1 cellular context compared by ENCODE assay signal in the genomic region with DNA sequence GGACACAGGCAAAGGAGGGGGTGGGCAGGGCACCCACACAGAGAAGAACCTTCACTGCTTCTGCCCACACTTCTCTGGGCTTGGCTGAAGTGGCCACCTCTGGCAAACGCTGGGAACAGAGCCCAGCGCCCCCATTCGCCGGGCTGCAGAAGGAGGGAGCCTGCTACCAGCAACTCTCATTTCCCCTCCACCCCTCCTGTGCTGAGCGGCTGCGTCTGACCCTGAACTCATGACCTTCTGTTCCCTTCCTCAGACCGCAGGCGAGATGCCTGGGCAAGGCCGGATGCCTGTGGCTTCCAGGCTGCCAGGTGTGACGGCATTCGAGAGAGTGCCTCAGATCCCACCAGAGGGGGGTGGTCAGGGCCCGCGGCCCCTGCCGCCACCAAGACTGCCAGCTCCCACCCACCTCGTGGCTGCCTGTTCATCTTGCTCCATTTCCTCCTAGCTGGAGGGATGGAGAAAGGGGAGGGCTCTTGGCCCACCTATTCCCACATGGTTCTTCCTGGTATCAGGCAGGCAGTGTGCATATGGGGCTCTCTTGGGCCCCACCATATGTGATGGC.
TF ChIP-seq lines count a peak whose summit lies in the region.

No MANE protein-coding gene starts in this region.

TF ChIP-seq in GM12878, 131 proteins besides CTCF, POLR2A, EP300 and RAD21 (continued from another document and continues in another):
- TF ChIP-seq, protein P1, sequence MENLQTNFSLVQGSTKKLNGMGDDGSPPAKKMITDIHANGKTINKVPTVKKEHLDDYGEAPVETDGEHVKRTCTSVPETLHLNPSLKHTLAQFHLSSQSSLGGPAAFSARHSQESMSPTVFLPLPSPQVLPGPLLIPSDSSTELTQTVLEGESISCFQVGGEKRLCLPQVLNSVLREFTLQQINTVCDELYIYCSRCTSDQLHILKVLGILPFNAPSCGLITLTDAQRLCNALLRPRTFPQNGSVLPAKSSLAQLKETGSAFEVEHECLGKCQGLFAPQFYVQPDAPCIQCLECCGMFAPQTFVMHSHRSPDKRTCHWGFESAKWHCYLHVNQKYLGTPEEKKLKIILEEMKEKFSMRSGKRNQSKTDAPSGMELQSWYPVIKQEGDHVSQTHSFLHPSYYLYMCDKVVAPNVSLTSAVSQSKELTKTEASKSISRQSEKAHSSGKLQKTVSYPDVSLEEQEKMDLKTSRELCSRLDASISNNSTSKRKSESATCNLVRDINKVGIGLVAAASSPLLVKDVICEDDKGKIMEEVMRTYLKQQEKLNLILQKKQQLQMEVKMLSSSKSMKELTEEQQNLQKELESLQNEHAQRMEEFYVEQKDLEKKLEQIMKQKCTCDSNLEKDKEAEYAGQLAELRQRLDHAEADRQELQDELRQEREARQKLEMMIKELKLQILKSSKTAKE (IDR thresholded peaks at IDR 0.05; ENCODE audit: low read depth, poor library complexity, severe bottlenecking): peak; percentile 76
- TF ChIP-seq TCF12 (IDR thresholded peaks at IDR 0.05; ENCODE audit: low read depth, low read length): peak; percentile 86
- TF ChIP-seq ZNF622 (IDR thresholded peaks at IDR 0.05): no peak
- TF ChIP-seq, protein P2, sequence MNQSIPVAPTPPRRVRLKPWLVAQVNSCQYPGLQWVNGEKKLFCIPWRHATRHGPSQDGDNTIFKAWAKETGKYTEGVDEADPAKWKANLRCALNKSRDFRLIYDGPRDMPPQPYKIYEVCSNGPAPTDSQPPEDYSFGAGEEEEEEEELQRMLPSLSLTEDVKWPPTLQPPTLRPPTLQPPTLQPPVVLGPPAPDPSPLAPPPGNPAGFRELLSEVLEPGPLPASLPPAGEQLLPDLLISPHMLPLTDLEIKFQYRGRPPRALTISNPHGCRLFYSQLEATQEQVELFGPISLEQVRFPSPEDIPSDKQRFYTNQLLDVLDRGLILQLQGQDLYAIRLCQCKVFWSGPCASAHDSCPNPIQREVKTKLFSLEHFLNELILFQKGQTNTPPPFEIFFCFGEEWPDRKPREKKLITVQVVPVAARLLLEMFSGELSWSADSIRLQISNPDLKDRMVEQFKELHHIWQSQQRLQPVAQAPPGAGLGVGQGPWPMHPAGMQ (IDR thresholded peaks at IDR 0.05; ENCODE audit: borderline replicate concordance): no peak; the same call in 1 of the 2 replicates
- TF ChIP-seq SMAD5 (IDR thresholded peaks at IDR 0.05; ENCODE audit: low read depth): no peak
- TF ChIP-seq, protein P3, sequence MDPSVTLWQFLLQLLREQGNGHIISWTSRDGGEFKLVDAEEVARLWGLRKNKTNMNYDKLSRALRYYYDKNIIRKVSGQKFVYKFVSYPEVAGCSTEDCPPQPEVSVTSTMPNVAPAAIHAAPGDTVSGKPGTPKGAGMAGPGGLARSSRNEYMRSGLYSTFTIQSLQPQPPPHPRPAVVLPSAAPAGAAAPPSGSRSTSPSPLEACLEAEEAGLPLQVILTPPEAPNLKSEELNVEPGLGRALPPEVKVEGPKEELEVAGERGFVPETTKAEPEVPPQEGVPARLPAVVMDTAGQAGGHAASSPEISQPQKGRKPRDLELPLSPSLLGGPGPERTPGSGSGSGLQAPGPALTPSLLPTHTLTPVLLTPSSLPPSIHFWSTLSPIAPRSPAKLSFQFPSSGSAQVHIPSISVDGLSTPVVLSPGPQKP (IDR thresholded peaks at IDR 0.05; ENCODE audit: low read depth, low read length): no peak
- TF ChIP-seq NRF1 (conservative IDR thresholded peaks at IDR 0.05; ENCODE audit: low read depth, low read length): no peak
- peak; percentile 41; the same call in 1 of the 2 replicates for TF ChIP-seq JUNB (IDR thresholded peaks at IDR 0.05)
- no peak for TF ChIP-seq RB1 (IDR thresholded peaks at IDR 0.05; ENCODE audit: borderline replicate concordance)
- no peak for TF ChIP-seq CHD1 (IDR thresholded peaks at IDR 0.05; ENCODE audit: low read depth, low read length)
- TF ChIP-seq CREB1 (IDR thresholded peaks at IDR 0.05; ENCODE audit: low read depth): no peak
- TF ChIP-seq, protein P4, sequence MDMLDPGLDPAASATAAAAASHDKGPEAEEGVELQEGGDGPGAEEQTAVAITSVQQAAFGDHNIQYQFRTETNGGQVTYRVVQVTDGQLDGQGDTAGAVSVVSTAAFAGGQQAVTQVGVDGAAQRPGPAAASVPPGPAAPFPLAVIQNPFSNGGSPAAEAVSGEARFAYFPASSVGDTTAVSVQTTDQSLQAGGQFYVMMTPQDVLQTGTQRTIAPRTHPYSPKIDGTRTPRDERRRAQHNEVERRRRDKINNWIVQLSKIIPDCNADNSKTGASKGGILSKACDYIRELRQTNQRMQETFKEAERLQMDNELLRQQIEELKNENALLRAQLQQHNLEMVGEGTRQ (IDR thresholded peaks at IDR 0.05; ENCODE audit: borderline replicate concordance, low read depth, low read length): no peak
- TF ChIP-seq POU2F2 (IDR thresholded peaks at IDR 0.05; ENCODE audit: borderline replicate concordance, low read depth, low read length): peak; percentile 80; the same call in 2 of the 3 replicates
- no peak for TF ChIP-seq MEF2A (IDR thresholded peaks at IDR 0.05; ENCODE audit: insufficient read depth, low read depth, low read length)
- TF ChIP-seq BCL11A (IDR thresholded peaks at IDR 0.05; ENCODE audit: low read depth, low read length): peak; percentile 73
- TF ChIP-seq, protein P5, sequence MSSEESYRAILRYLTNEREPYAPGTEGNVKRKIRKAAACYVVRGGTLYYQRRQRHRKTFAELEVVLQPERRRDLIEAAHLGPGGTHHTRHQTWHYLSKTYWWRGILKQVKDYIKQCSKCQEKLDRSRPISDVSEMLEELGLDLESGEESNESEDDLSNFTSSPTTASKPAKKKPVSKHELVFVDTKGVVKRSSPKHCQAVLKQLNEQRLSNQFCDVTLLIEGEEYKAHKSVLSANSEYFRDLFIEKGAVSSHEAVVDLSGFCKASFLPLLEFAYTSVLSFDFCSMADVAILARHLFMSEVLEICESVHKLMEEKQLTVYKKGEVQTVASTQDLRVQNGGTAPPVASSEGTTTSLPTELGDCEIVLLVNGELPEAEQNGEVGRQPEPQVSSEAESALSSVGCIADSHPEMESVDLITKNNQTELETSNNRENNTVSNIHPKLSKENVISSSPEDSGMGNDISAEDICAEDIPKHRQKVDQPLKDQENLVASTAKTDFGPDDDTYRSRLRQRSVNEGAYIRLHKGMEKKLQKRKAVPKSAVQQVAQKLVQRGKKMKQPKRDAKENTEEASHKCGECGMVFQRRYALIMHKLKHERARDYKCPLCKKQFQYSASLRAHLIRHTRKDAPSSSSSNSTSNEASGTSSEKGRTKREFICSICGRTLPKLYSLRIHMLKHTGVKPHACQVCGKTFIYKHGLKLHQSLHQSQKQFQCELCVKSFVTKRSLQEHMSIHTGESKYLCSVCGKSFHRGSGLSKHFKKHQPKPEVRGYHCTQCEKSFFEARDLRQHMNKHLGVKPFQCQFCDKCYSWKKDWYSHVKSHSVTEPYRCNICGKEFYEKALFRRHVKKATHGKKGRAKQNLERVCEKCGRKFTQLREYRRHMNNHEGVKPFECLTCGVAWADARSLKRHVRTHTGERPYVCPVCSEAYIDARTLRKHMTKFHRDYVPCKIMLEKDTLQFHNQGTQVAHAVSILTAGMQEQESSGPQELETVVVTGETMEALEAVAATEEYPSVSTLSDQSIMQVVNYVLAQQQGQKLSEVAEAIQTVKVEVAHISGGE (CRISPR knock-in tag; IDR thresholded peaks at IDR 0.05): no peak
- no peak for TF ChIP-seq STAT3 (IDR thresholded peaks at IDR 0.05; ENCODE audit: low read depth, low read length)
- TF ChIP-seq, protein P6, sequence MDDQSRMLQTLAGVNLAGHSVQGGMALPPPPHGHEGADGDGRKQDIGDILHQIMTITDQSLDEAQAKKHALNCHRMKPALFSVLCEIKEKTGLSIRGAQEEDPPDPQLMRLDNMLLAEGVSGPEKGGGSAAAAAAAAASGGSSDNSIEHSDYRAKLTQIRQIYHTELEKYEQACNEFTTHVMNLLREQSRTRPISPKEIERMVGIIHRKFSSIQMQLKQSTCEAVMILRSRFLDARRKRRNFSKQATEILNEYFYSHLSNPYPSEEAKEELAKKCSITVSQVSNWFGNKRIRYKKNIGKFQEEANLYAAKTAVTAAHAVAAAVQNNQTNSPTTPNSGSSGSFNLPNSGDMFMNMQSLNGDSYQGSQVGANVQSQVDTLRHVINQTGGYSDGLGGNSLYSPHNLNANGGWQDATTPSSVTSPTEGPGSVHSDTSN (IDR thresholded peaks at IDR 0.05; ENCODE audit: insufficient replicate concordance, low read depth, low read length): no peak
- TF ChIP-seq, protein P7, sequence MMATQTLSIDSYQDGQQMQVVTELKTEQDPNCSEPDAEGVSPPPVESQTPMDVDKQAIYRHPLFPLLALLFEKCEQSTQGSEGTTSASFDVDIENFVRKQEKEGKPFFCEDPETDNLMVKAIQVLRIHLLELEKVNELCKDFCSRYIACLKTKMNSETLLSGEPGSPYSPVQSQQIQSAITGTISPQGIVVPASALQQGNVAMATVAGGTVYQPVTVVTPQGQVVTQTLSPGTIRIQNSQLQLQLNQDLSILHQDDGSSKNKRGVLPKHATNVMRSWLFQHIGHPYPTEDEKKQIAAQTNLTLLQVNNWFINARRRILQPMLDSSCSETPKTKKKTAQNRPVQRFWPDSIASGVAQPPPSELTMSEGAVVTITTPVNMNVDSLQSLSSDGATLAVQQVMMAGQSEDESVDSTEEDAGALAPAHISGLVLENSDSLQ (IDR thresholded peaks at IDR 0.05): peak; percentile 49
- TF ChIP-seq LARP7 (IDR thresholded peaks at IDR 0.05): no peak; the same call in 1 of the 2 replicates
- TF ChIP-seq DPF2 (IDR thresholded peaks at IDR 0.05): peak; percentile 97
- TF ChIP-seq GATAD2B (conservative IDR thresholded peaks at IDR 0.05; ENCODE audit: low read depth): peak; percentile 97
- no peak for TF ChIP-seq TAF1 (IDR thresholded peaks at IDR 0.05; ENCODE audit: borderline replicate concordance, low read depth, low read length)
- TF ChIP-seq ASH2L (IDR thresholded peaks at IDR 0.05; ENCODE audit: borderline replicate concordance, low read depth): no peak
- TF ChIP-seq IKZF1 (conservative IDR thresholded peaks at IDR 0.05): peak; percentile 99
- TF ChIP-seq, protein P8, sequence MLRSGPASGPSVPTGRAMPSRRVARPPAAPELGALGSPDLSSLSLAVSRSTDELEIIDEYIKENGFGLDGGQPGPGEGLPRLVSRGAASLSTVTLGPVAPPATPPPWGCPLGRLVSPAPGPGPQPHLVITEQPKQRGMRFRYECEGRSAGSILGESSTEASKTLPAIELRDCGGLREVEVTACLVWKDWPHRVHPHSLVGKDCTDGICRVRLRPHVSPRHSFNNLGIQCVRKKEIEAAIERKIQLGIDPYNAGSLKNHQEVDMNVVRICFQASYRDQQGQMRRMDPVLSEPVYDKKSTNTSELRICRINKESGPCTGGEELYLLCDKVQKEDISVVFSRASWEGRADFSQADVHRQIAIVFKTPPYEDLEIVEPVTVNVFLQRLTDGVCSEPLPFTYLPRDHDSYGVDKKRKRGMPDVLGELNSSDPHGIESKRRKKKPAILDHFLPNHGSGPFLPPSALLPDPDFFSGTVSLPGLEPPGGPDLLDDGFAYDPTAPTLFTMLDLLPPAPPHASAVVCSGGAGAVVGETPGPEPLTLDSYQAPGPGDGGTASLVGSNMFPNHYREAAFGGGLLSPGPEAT (IDR thresholded peaks at IDR 0.05; ENCODE audit: low read depth): peak; percentile 88
- no peak for TF ChIP-seq KDM1A (IDR thresholded peaks at IDR 0.05; ENCODE audit: borderline replicate concordance)
- no peak for TF ChIP-seq RUNX3 (IDR thresholded peaks at IDR 0.05; ENCODE audit: low read length)
- TF ChIP-seq MYB (IDR thresholded peaks at IDR 0.05; ENCODE audit: borderline replicate concordance, low read depth, low read length): no peak
- TF ChIP-seq, protein P9, sequence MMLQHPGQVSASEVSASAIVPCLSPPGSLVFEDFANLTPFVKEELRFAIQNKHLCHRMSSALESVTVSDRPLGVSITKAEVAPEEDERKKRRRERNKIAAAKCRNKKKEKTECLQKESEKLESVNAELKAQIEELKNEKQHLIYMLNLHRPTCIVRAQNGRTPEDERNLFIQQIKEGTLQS (IDR thresholded peaks at IDR 0.05; ENCODE audit: borderline replicate concordance, extremely low read depth, low read depth, low read length): no peak
- no peak for TF ChIP-seq SIX5 (IDR thresholded peaks at IDR 0.05; ENCODE audit: low read depth, low read length, severe bottlenecking)
- TF ChIP-seq FOXM1 (IDR thresholded peaks at IDR 0.05; ENCODE audit: low read depth, low read length): no peak
- no peak; the same call in 1 of the 2 replicates for TF ChIP-seq NBN (IDR thresholded peaks at IDR 0.05)
- peak; percentile 76 for TF ChIP-seq HDGF (IDR thresholded peaks at IDR 0.05)
- TF ChIP-seq TCF7 (IDR thresholded peaks at IDR 0.05; ENCODE audit: borderline replicate concordance): no peak
- TF ChIP-seq, protein P10, sequence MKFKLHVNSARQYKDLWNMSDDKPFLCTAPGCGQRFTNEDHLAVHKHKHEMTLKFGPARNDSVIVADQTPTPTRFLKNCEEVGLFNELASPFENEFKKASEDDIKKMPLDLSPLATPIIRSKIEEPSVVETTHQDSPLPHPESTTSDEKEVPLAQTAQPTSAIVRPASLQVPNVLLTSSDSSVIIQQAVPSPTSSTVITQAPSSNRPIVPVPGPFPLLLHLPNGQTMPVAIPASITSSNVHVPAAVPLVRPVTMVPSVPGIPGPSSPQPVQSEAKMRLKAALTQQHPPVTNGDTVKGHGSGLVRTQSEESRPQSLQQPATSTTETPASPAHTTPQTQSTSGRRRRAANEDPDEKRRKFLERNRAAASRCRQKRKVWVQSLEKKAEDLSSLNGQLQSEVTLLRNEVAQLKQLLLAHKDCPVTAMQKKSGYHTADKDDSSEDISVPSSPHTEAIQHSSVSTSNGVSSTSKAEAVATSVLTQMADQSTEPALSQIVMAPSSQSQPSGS (IDR thresholded peaks at IDR 0.05; ENCODE audit: low read length): no peak
- no peak for TF ChIP-seq ZNF384 (IDR thresholded peaks at IDR 0.05; ENCODE audit: borderline replicate concordance, low read depth, low read length)
- TF ChIP-seq PAX5 (IDR thresholded peaks at IDR 0.05; ENCODE audit: borderline replicate concordance, low read depth, low read length): peak; percentile 98
- TF ChIP-seq ESRRA (IDR thresholded peaks at IDR 0.05; ENCODE audit: low read length): peak; percentile 95
- no peak for TF ChIP-seq ZNF207 (IDR thresholded peaks at IDR 0.05; ENCODE audit: borderline replicate concordance)
- no peak for TF ChIP-seq HDAC2 (IDR thresholded peaks at IDR 0.05)
- TF ChIP-seq, protein P11, sequence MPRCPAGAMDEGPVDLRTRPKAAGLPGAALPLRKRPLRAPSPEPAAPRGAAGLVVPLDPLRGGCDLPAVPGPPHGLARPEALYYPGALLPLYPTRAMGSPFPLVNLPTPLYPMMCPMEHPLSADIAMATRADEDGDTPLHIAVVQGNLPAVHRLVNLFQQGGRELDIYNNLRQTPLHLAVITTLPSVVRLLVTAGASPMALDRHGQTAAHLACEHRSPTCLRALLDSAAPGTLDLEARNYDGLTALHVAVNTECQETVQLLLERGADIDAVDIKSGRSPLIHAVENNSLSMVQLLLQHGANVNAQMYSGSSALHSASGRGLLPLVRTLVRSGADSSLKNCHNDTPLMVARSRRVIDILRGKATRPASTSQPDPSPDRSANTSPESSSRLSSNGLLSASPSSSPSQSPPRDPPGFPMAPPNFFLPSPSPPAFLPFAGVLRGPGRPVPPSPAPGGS (IDR thresholded peaks at IDR 0.05; ENCODE audit: borderline replicate concordance, insufficient read depth, low read depth, low read length, poor library complexity, severe bottlenecking): no peak
- TF ChIP-seq CREM (IDR thresholded peaks at IDR 0.05; ENCODE audit: low read depth): peak; percentile 73
- 0 out of 2 replicates have a peak, but pooled peaks have one; percentile 11 for TF ChIP-seq JUND (IDR thresholded peaks at IDR 0.05; ENCODE audit: low read depth, low read length)
- TF ChIP-seq RAD51 (IDR thresholded peaks at IDR 0.05): no peak
- peak; percentile 63 for TF ChIP-seq KLF5 (IDR thresholded peaks at IDR 0.05; ENCODE audit: partially characterized antibody)
- 0 out of 2 replicates have a peak, but pooled peaks have one; percentile 50 for TF ChIP-seq YY1 (IDR thresholded peaks at IDR 0.05; ENCODE audit: low read depth, low read length)
- TF ChIP-seq PML (IDR thresholded peaks at IDR 0.05; ENCODE audit: low read length): no peak
- peak; percentile 84 for TF ChIP-seq BACH1 (IDR thresholded peaks at IDR 0.05; ENCODE audit: borderline replicate concordance)
